Comparison of ENCODE assay signal across 1 cellular context in the genomic region with DNA sequence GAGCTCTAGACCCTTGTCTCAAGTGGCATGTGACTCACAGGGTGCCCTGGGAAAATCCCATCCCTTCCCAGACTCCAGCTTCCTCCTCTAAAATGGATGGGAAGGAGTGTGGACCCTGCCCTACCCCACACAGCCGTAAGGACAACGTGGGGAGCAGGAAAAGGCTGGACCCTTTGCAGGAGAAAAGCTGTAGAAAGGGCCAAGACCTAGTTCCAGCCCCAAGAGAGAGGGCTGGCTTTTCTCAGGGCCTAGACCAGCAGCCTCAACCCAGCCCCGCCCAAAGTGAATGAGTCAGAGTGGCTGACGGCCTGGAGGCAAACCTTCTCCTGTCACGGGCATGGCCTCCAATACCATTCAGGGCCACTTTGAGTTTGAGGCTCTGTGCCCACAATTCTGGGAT.
TF ChIP-seq lines count a peak whose summit lies in the region.

No MANE protein-coding gene starts in this region.

TF ChIP-seq in A549, 52 proteins besides CTCF, POLR2A, EP300 and RAD21 (continued from another document):
- TF ChIP-seq KDM5A (IDR thresholded peaks at IDR 0.05) = no peak
- no peak for TF ChIP-seq CBX8 (IDR thresholded peaks at IDR 0.05)
- no peak for TF ChIP-seq ZC3H11A (IDR thresholded peaks at IDR 0.05)
- no peak for TF ChIP-seq RNF2 (IDR thresholded peaks at IDR 0.05; ENCODE audit: borderline replicate concordance, low read depth)
- no peak for TF ChIP-seq PHF8 (IDR thresholded peaks at IDR 0.05; ENCODE audit: borderline replicate concordance, low read depth)
- no peak for TF ChIP-seq RFX5 (IDR thresholded peaks at IDR 0.05)
